In genomic region chr18:32770651-32771168, GRCh38 we compare ENCODE assay signal across 1 cellular context.
A peak's percentile ranks its signal among the peaks of the same experiment; 100 is the strongest.
TF ChIP-seq lines count a peak whose summit lies in the region.

No MANE protein-coding gene starts in this region.

TF ChIP-seq in HepG2, 621 proteins besides CTCF, POLR2A, EP300 and RAD21 (continued from another document and continues in another):
- TF ChIP-seq, protein P1, sequence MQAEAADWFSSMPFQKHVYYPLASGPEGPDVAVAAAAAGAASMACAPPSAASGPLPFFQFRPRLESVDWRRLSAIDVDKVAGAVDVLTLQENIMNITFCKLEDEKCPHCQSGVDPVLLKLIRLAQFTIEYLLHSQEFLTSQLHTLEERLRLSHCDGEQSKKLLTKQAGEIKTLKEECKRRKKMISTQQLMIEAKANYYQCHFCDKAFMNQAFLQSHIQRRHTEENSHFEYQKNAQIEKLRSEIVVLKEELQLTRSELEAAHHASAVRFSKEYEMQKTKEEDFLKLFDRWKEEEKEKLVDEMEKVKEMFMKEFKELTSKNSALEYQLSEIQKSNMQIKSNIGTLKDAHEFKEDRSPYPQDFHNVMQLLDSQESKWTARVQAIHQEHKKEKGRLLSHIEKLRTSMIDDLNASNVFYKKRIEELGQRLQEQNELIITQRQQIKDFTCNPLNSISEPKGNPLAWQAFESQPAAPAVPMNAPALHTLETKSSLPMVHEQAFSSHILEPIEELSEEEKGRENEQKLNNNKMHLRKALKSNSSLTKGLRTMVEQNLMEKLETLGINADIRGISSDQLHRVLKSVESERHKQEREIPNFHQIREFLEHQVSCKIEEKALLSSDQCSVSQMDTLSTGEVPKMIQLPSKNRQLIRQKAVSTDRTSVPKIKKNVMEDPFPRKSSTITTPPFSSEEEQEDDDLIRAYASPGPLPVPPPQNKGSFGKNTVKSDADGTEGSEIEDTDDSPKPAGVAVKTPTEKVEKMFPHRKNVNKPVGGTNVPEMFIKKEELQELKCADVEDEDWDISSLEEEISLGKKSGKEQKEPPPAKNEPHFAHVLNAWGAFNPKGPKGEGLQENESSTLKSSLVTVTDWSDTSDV (CRISPR knock-in tag; IDR thresholded peaks at IDR 0.05): no peak
- no peak for TF ChIP-seq ZNF260 (CRISPR knock-in tag; IDR thresholded peaks at IDR 0.05; ENCODE audit: borderline replicate concordance, low read depth)
- peak; percentile 78 for TF ChIP-seq AGO2 (optimal IDR thresholded peaks at IDR 0.05; ENCODE audit: low read depth, low read length)
- no peak for TF ChIP-seq ZNF567 (CRISPR knock-in tag; IDR thresholded peaks at IDR 0.05; ENCODE audit: borderline replicate concordance)
- no peak for TF ChIP-seq RNF219 (CRISPR knock-in tag; IDR thresholded peaks at IDR 0.05)
- TF ChIP-seq GATAD2A (CRISPR knock-in tag; IDR thresholded peaks at IDR 0.05): peak; percentile 6; the same call in 1 of the 2 replicates
- peak; percentile 56; the same call in 1 of the 2 replicates for TF ChIP-seq ZNF687 (CRISPR knock-in tag; IDR thresholded peaks at IDR 0.05)
- no peak for TF ChIP-seq PAWR (CRISPR knock-in tag; IDR thresholded peaks at IDR 0.05; ENCODE audit: borderline replicate concordance)
- TF ChIP-seq SOX13 (IDR thresholded peaks at IDR 0.05): no peak
- TF ChIP-seq SOX13 (CRISPR knock-in tag; conservative IDR thresholded peaks at IDR 0.05 in 1 of 2, IDR thresholded peaks at IDR 0.05 in 1 of 2): no peak
- no peak for TF ChIP-seq ZBTB21 (CRISPR knock-in tag; IDR thresholded peaks at IDR 0.05)
- TF ChIP-seq, protein P2, sequence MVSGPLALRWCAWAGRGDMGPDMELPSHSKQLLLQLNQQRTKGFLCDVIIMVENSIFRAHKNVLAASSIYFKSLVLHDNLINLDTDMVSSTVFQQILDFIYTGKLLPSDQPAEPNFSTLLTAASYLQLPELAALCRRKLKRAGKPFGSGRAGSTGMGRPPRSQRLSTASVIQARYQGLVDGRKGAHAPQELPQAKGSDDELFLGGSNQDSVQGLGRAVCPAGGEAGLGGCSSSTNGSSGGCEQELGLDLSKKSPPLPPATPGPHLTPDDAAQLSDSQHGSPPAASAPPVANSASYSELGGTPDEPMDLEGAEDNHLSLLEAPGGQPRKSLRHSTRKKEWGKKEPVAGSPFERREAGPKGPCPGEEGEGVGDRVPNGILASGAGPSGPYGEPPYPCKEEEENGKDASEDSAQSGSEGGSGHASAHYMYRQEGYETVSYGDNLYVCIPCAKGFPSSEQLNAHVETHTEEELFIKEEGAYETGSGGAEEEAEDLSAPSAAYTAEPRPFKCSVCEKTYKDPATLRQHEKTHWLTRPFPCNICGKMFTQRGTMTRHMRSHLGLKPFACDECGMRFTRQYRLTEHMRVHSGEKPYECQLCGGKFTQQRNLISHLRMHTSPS (CRISPR knock-in tag; IDR thresholded peaks at IDR 0.05; ENCODE audit: low read depth): 0 out of 2 replicates have a peak, but pooled peaks have one; percentile 17
- TF ChIP-seq SKI (IDR thresholded peaks at IDR 0.05; ENCODE audit: partially characterized antibody): no peak
- peak; percentile 10 for TF ChIP-seq XRCC5 (optimal IDR thresholded peaks at IDR 0.05; ENCODE audit: low read length)
- TF ChIP-seq ZNF160 (CRISPR knock-in tag; IDR thresholded peaks at IDR 0.05): 0 out of 2 replicates have a peak, but pooled peaks have one; percentile 21
- no peak for TF ChIP-seq ZZZ3 (CRISPR knock-in tag; IDR thresholded peaks at IDR 0.05; ENCODE audit: borderline replicate concordance)
- no peak for TF ChIP-seq ERF (CRISPR knock-in tag; IDR thresholded peaks at IDR 0.05)
- TF ChIP-seq PCBP1 (IDR thresholded peaks at IDR 0.05; ENCODE audit: borderline replicate concordance, low read depth, low read length): peak; percentile 98
- TF ChIP-seq, protein P3, sequence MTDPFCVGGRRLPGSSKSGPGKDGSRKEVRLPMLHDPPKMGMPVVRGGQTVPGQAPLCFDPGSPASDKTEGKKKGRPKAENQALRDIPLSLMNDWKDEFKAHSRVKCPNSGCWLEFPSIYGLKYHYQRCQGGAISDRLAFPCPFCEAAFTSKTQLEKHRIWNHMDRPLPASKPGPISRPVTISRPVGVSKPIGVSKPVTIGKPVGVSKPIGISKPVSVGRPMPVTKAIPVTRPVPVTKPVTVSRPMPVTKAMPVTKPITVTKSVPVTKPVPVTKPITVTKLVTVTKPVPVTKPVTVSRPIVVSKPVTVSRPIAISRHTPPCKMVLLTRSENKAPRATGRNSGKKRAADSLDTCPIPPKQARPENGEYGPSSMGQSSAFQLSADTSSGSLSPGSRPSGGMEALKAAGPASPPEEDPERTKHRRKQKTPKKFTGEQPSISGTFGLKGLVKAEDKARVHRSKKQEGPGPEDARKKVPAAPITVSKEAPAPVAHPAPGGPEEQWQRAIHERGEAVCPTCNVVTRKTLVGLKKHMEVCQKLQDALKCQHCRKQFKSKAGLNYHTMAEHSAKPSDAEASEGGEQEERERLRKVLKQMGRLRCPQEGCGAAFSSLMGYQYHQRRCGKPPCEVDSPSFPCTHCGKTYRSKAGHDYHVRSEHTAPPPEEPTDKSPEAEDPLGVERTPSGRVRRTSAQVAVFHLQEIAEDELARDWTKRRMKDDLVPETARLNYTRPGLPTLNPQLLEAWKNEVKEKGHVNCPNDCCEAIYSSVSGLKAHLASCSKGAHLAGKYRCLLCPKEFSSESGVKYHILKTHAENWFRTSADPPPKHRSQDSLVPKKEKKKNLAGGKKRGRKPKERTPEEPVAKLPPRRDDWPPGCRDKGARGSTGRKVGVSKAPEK (CRISPR knock-in tag; IDR thresholded peaks at IDR 0.05; ENCODE audit: borderline replicate concordance): no peak
- TF ChIP-seq ZNF326 (CRISPR knock-in tag; IDR thresholded peaks at IDR 0.05; ENCODE audit: borderline replicate concordance): no peak
- no peak for TF ChIP-seq LCORL (IDR thresholded peaks at IDR 0.05)
- no peak; the same call in 1 of the 2 replicates for TF ChIP-seq LCORL (CRISPR knock-in tag; IDR thresholded peaks at IDR 0.05)
- no peak for TF ChIP-seq ARID2 (CRISPR knock-in tag; IDR thresholded peaks at IDR 0.05; ENCODE audit: borderline replicate concordance)
- TF ChIP-seq ASH2L (IDR thresholded peaks at IDR 0.05; ENCODE audit: insufficient read length, low read depth, low read length): no peak
- no peak for TF ChIP-seq ZNF775 (CRISPR knock-in tag; IDR thresholded peaks at IDR 0.05; ENCODE audit: borderline replicate concordance)
- TF ChIP-seq ZC3H4 (CRISPR knock-in tag; IDR thresholded peaks at IDR 0.05; ENCODE audit: borderline replicate concordance): no peak
- TF ChIP-seq POLR2AphosphoS5 (IDR thresholded peaks at IDR 0.05; ENCODE audit: low read depth, low read length): no peak; the same call in 1 of the 2 replicates
- TF ChIP-seq ZNF674 (CRISPR knock-in tag; IDR thresholded peaks at IDR 0.05; ENCODE audit: low read depth): no peak
- TF ChIP-seq, protein P4, sequence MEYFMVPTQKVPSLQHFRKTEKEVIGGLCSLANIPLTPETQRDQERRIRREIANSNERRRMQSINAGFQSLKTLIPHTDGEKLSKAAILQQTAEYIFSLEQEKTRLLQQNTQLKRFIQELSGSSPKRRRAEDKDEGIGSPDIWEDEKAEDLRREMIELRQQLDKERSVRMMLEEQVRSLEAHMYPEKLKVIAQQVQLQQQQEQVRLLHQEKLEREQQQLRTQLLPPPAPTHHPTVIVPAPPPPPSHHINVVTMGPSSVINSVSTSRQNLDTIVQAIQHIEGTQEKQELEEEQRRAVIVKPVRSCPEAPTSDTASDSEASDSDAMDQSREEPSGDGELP (IDR thresholded peaks at IDR 0.05; ENCODE audit: borderline replicate concordance, low read depth): no peak
- peak; percentile 44; the same call in 1 of the 2 replicates for TF ChIP-seq NFKB2 (CRISPR knock-in tag; IDR thresholded peaks at IDR 0.05; ENCODE audit: borderline replicate concordance)
- TF ChIP-seq ZNF788 (CRISPR knock-in tag; IDR thresholded peaks at IDR 0.05; ENCODE audit: borderline replicate concordance): no peak
- TF ChIP-seq ZKSCAN5 (CRISPR knock-in tag; IDR thresholded peaks at IDR 0.05): no peak
- peak; percentile 61 for TF ChIP-seq POLR2G (IDR thresholded peaks at IDR 0.05; ENCODE audit: low read depth, low read length)
- TF ChIP-seq, protein P5, sequence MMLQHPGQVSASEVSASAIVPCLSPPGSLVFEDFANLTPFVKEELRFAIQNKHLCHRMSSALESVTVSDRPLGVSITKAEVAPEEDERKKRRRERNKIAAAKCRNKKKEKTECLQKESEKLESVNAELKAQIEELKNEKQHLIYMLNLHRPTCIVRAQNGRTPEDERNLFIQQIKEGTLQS (CRISPR knock-in tag; IDR thresholded peaks at IDR 0.05): no peak
- TF ChIP-seq RFXAP (CRISPR knock-in tag; IDR thresholded peaks at IDR 0.05; ENCODE audit: borderline replicate concordance): no peak
- TF ChIP-seq CHCHD3 (CRISPR knock-in tag; IDR thresholded peaks at IDR 0.05): 0 out of 2 replicates have a peak, but pooled peaks have one; percentile 60
- TF ChIP-seq GZF1 (CRISPR knock-in tag; IDR thresholded peaks at IDR 0.05): no peak
- no peak for TF ChIP-seq KLF9 (CRISPR knock-in tag; IDR thresholded peaks at IDR 0.05; ENCODE audit: low read depth)
- TF ChIP-seq ZNF605 (CRISPR knock-in tag; IDR thresholded peaks at IDR 0.05): no peak
- 0 out of 2 replicates have a peak, but pooled peaks have one; percentile 11 for TF ChIP-seq HNF4A (CRISPR knock-in tag; IDR thresholded peaks at IDR 0.05)
- TF ChIP-seq, protein P6, sequence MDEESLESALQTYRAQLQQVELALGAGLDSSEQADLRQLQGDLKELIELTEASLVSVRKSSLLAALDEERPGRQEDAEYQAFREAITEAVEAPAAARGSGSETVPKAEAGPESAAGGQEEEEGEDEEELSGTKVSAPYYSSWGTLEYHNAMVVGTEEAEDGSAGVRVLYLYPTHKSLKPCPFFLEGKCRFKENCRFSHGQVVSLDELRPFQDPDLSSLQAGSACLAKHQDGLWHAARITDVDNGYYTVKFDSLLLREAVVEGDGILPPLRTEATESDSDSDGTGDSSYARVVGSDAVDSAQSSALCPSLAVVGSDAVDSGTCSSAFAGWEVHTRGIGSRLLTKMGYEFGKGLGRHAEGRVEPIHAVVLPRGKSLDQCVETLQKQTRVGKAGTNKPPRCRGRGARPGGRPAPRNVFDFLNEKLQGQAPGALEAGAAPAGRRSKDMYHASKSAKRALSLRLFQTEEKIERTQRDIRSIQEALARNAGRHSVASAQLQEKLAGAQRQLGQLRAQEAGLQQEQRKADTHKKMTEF (CRISPR knock-in tag; IDR thresholded peaks at IDR 0.05): 0 out of 2 replicates have a peak, but pooled peaks have one; percentile 2
- no peak for TF ChIP-seq ZNF468 (CRISPR knock-in tag; IDR thresholded peaks at IDR 0.05)
- TF ChIP-seq, protein P7, sequence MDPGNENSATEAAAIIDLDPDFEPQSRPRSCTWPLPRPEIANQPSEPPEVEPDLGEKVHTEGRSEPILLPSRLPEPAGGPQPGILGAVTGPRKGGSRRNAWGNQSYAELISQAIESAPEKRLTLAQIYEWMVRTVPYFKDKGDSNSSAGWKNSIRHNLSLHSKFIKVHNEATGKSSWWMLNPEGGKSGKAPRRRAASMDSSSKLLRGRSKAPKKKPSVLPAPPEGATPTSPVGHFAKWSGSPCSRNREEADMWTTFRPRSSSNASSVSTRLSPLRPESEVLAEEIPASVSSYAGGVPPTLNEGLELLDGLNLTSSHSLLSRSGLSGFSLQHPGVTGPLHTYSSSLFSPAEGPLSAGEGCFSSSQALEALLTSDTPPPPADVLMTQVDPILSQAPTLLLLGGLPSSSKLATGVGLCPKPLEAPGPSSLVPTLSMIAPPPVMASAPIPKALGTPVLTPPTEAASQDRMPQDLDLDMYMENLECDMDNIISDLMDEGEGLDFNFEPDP (CRISPR knock-in tag; conservative IDR thresholded peaks at IDR 0.05): no peak
- no peak for TF ChIP-seq NFKBIZ (CRISPR knock-in tag; IDR thresholded peaks at IDR 0.05)
